In genomic region chr1:95309031-95309459, GRCh38 we compare ENCODE assay signal across 8 cellular contexts.
DNase-seq lines count a peak whose midpoint lies in the region; ATAC-seq and TF ChIP-seq lines count a peak whose summit lies in the region.

No MANE protein-coding gene starts in this region.

- DNase-seq in SKM-1 (lab: John Stamatoyannopoulos, UW; ENCODE audit: unreplicated experiment) = peak; percentile 4
- no peak for DNase-seq in SKM-1 treated with dmso at 0.1 percent for 144 hours (lab: John Stamatoyannopoulos, UW; ENCODE audit: unreplicated experiment)
- DNase-seq in NCI-H526 treated with DMSO at 0.1 percent for 48 hours (lab: John Stamatoyannopoulos, UW) = peak; percentile 54
- DNase-seq in endothelial cell (ENCODE audit: low spot score) = peak; percentile 49
- DNase-seq in nephron progenitor cell = peak; percentile 41
- DNase-seq in foreskin melanocyte = no peak
- no peak for DNase-seq in activated CD4-positive, CD25-positive, alpha-beta regulatory T cell treated with anti-CD3 and anti-CD28 coated beads, Interleukin-2, amount 50 U/mL, for 72 hours

- H3K4me1 Mint-ChIP-seq in endothelial cell (ENCODE audit: unreplicated experiment) (peaks cover 6% of the 10 kb centered on the region), nephron progenitor cell (peaks cover 46% of the 10 kb centered on the region)

- H3K36me3 Mint-ChIP-seq in endothelial cell (ENCODE audit: low read depth, unreplicated experiment) (no peaks in the 10 kb centered on the region), nephron progenitor cell (ENCODE audit: low read depth) (no peaks in the 10 kb centered on the region)

- H3K9me3 Mint-ChIP-seq in endothelial cell (ENCODE audit: unreplicated experiment) (no peaks in the 10 kb centered on the region), nephron progenitor cell (no peaks in the 10 kb centered on the region)

- H3K27me3 Mint-ChIP-seq in endothelial cell (ENCODE audit: unreplicated experiment) (peaks cover 2% of the 10 kb centered on the region), nephron progenitor cell (ENCODE audit: low read depth, poor library complexity) (peaks cover 3% of the 10 kb centered on the region)

- no peak for ATAC-seq in GM21717 (IDR thresholded peaks at IDR 0.05; ENCODE audit: unreplicated experiment)

- TF ChIP-seq CTCF in endothelial cell (IDR thresholded peaks at IDR 0.05; ENCODE audit: unreplicated experiment) (peak; percentile 67), nephron progenitor cell (IDR thresholded peaks at IDR 0.05) (peak; percentile 67)

- H3K4me3 Mint-ChIP-seq in endothelial cell (ENCODE audit: unreplicated experiment) (no peak overlapping the region), nephron progenitor cell (no peak overlapping the region)

- no peak overlapping the region for H3K27ac Mint-ChIP-seq in endothelial cell (ENCODE audit: unreplicated experiment)
- H3K27ac Mint-ChIP-seq in nephron progenitor cell = no peak overlapping the region

Comparison
In these comparisons a context has a peak if more than half of its experiments do, and no peak if none do; other contexts are left out.
1. DNase-seq: peak in SKM-1 (single experiment), NCI-H526 treated with DMSO at 0.1 percent for 48 hours (single experiment), endothelial cell (single experiment) and nephron progenitor cell (single experiment); none in SKM-1 treated with dmso at 0.1 percent for 144 hours (single experiment), foreskin melanocyte (single experiment) and activated CD4-positive, CD25-positive, alpha-beta regulatory T cell treated with anti-CD3 and anti-CD28 coated beads, Interleukin-2, amount 50 U/mL, for 72 hours (single experiment).